8 cellular contexts compared by ENCODE assay signal in the genomic region with DNA sequence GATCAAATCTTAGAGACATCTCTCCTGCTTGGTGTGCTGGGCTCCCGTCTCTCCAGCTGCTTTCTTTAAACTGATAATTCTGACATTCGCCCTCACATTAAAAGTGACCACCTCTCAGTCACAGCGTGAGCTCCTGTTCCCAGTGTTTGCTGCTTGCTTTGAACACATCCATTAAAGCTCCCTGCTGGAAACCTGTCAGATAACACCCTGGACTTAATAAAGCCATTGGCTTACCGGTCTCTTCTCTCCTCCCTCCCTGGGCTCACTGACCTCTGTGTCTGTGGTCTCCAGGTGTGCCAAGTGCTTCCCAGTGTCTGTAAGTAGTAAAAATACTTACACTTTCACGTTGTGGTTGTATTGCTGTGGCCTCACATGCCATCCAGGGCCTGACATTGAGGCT. TPM values are rescaled to one million over a fixed set of nuclear protein-coding genes. Genes with fewer than 3 reads are reported as not detected.
"Had no signal": no experiment of that assay in that cellular context is flagged by ENCODE, and none has a peak within 500 bp of the region (broad histone marks: within the 10 kb centered on the region; RNA-seq: fewer than 3 reads in every experiment).

No MANE protein-coding gene starts in this region.

RNA-seq across cellular contexts. Expression of gene PSG1, which starts 2.5 kb away (rescaled TPM):
- total RNA-seq: NCI-H460, OCI-LY7, Right ventricle myocardium inferior, SJCRH30, SK-MEL-5, T-cell had no signal

RNA-seq across cellular contexts. Expression of gene PSG6, which starts 35.7 kb away (rescaled TPM):
- total RNA-seq: NCI-H460, PC-9, Right ventricle myocardium inferior, RPMI7951, SJCRH30, SK-MEL-5, T-cell had no signal

RNA-seq across cellular contexts. Expression of gene PSG7, which starts 55.0 kb away (rescaled TPM):
- total RNA-seq: NCI-H460, OCI-LY7, PC-9, Right ventricle myocardium inferior, RPMI7951, SJCRH30, SK-MEL-5, T-cell had no signal
